12 cellular contexts compared by ENCODE assay signal in genomic region chr9:127915325-127915752, GRCh38. TPM values are rescaled to one million over a fixed set of nuclear protein-coding genes. Genes with fewer than 3 reads are reported as not detected.
A peak's percentile ranks its signal among the peaks of the same experiment; 100 is the strongest.
DNase-seq lines count a peak whose midpoint lies in the region; ATAC-seq, FAIRE-seq and TF ChIP-seq lines count a peak whose summit lies in the region.
"Had no signal": no experiment of that assay in that cellular context is flagged by ENCODE, and none has a peak within 500 bp of the region (broad histone marks: within the 10 kb centered on the region; RNA-seq: fewer than 3 reads in every experiment).

No MANE protein-coding gene starts in this region.

- intact Hi-C loops in right cardiac atrium (cut with DNase I), result loop anchor here in 1 of 4 donors (5.0 kb wide), 2 partner anchors 33 to 113 kb away; partner anchors contain the start of gene FPGS
- intact Hi-C loops in Right ventricle myocardium superior (cut with DNase I), result loop anchor here (5.0 kb wide), 1 partner anchor 113 kb away; the partner anchor contains the start of gene FPGS
- intact Hi-C loops in HepG2 (cut with micrococcal nuclease; ENCODE audit: unreplicated experiment), result loop anchor here (5.0 kb wide), 1 partner anchor 113 kb away; the partner anchor contains the start of gene FPGS
- intact Hi-C loops in upper lobe of right lung (cut with DNase I), result no loop called here

- 78% methylated on average over 5 of the region's 5 CpGs for WGBS in right cardiac atrium
- 60% methylated on average over 1 of the region's 5 CpGs for WGBS in HepG2 (ENCODE audit: low lambda C conversion rate)

- CTCF ChIA-PET in activated CD8-positive, alpha-beta T cell treated with anti-CD3 and anti-CD28 coated beads, Interleukin-2, amount 10 ng/mL, durations not matched to agents 7 days and 5 days (lab: Charles Lee), result interaction anchor here (1.0 to 5.2 kb wide), 13 partner anchors 10 to 390 kb away, joined by 3 to 34 read pairs (median 4); partner anchors contain the start of genes ST6GALNAC6 and TOR2A
- CTCF ChIA-PET in HepG2 (lab: Yijun Ruan, JAX; ENCODE audit: low intra/inter-chr PET ratio, low total read pairs), result no interaction called here

- H3K4me1 Mint-ChIP-seq in activated CD8-positive, alpha-beta T cell treated with anti-CD3 and anti-CD28 coated beads, Interleukin-2, amount 10 ng/mL, durations not matched to agents 7 days and 5 days (ENCODE audit: low read depth), result peaks cover 76% of the 10 kb centered on the region

- H3K9me3 Mint-ChIP-seq in activated CD8-positive, alpha-beta T cell treated with anti-CD3 and anti-CD28 coated beads, Interleukin-2, amount 10 ng/mL, durations not matched to agents 7 days and 5 days (ENCODE audit: insufficient read depth), result no peaks in the 10 kb centered on the region

- H3K36me3 Mint-ChIP-seq in activated CD8-positive, alpha-beta T cell treated with anti-CD3 and anti-CD28 coated beads, Interleukin-2, amount 10 ng/mL, durations not matched to agents 7 days and 5 days (ENCODE audit: low read depth), result peaks cover 36% of the 10 kb centered on the region

- no peak overlapping the region for H2AFZ ChIP-seq in HepG2 (ENCODE audit: low read length)

- POLR2A ChIA-PET in activated CD8-positive, alpha-beta T cell treated with anti-CD3 and anti-CD28 coated beads, Interleukin-2, amount 10 ng/mL, durations not matched to agents 7 days and 5 days (lab: Charles Lee), result interaction anchor here (0.5 to 6.7 kb wide), 10 partner anchors 11 to 180 kb away, joined by 3 to 81 read pairs (median 4); partner anchors contain the start of genes CDK9, SH2D3C and TOR2A
- POLR2A ChIA-PET in HepG2 (lab: Yijun Ruan, JAX), result interaction anchor here (0.9 to 7.9 kb wide), 6 partner anchors 11 to 130 kb away, joined by 3 to 78 read pairs (median 8); partner anchors contain the start of genes CDK9 and ST6GALNAC6

- H3K4me3 Mint-ChIP-seq in activated CD8-positive, alpha-beta T cell treated with anti-CD3 and anti-CD28 coated beads, Interleukin-2, amount 10 ng/mL, durations not matched to agents 7 days and 5 days, result peak overlapping the region; percentile 89

- peak in 2 of 3 donors; percentile 44 to 51 for DNase-seq in right cardiac atrium
- DNase-seq in Right ventricle myocardium superior, result no peak
- no peak for DNase-seq in activated CD8-positive, alpha-beta T cell treated with anti-CD3 and anti-CD28 coated beads, Interleukin-2, amount 10 ng/mL, durations not matched to agents 7 days and 5 days
- DNase-seq in HepG2 (ENCODE audit: low spot score), result no peak
- no peak for DNase-seq in upper lobe of right lung
- DNase-seq in EL, result no peak
- no peak for DNase-seq in stimulated activated CD4-positive, alpha-beta T cell treated with anti-CD3 and anti-CD28 coated beads, Interleukin-4, amount 100 ng/mL, for 24 hours
- DNase-seq: foreskin melanocyte, NCI-H1417 treated with DMSO at 0.1 percent for 48 hours had no signal

- ATAC-seq in right cardiac atrium (no peak), Right ventricle myocardium superior (ENCODE audit: poor library complexity) (no peak), HepG2 (no peak), upper lobe of right lung (no peak), GM18502 (IDR thresholded peaks at IDR 0.05; ENCODE audit: poor library complexity, unreplicated experiment) (no peak)
- peak; percentile 0 for ATAC-seq in activated CD8-positive, alpha-beta T cell treated with anti-CD3 and anti-CD28 coated beads, Interleukin-2, amount 10 ng/mL, durations not matched to agents 7 days and 5 days

- H3K27me3 Mint-ChIP-seq in activated CD8-positive, alpha-beta T cell treated with anti-CD3 and anti-CD28 coated beads, Interleukin-2, amount 10 ng/mL, durations not matched to agents 7 days and 5 days (ENCODE audit: low read depth), result no peaks in the 10 kb centered on the region

- H3K27ac ChIP-seq in right cardiac atrium (ENCODE audit: low read length), result no peak overlapping the region
- H3K27ac ChIP-seq in HepG2 (ENCODE audit: extremely low read length, insufficient read depth, low read length), result no peak overlapping the region
- no peak overlapping the region for H3K27ac ChIP-seq in upper lobe of right lung
- H3K27ac ChIP-seq: SK-N-MC had no signal

- H3K9me3 ChIP-seq in right cardiac atrium (ENCODE audit: control insufficient read depth, low read length), result no peaks in the 10 kb centered on the region
- H3K9me3 ChIP-seq in HepG2 (ENCODE audit: low read length), result no peaks in the 10 kb centered on the region
- H3K9me3 ChIP-seq in upper lobe of right lung, result no peaks in the 10 kb centered on the region
- H3K9me3 ChIP-seq: adrenal gland had no signal

- no TSS peak for BruUV-seq in HepG2 (replicated peaks; lab: Mats Ljungman, UMichigan)

- no peak for TF ChIP-seq EP300 in HepG2 (IDR thresholded peaks at IDR 0.05; ENCODE audit: low read depth in 2 of 2, low read length in 2 of 2)
- TF ChIP-seq EP300 in HepG2 (CRISPR knock-in tag; IDR thresholded peaks at IDR 0.05; ENCODE audit: borderline replicate concordance), result no peak

- H3K4me1 ChIP-seq in right cardiac atrium (ENCODE audit: control insufficient read depth, insufficient read depth, low read length) (peaks cover 15% of the 10 kb centered on the region), HepG2 (ENCODE audit: insufficient read depth, low read length) (peaks cover 72% of the 10 kb centered on the region), upper lobe of right lung (peaks cover 54% of the 10 kb centered on the region)

- in situ Hi-C loops in HepG2 (cut with HindIII; ENCODE audit: extremely low pct_ligation_motif_present, low pct_unique_long_range_greater_than_20kb), result loop anchor here (5.0 kb wide), 1 partner anchor 43 kb away; no protein-coding TSS in a partner anchor

- H3K4me3 ChIP-seq in right cardiac atrium (ENCODE audit: low read length) (no peak overlapping the region), HepG2 (replicated peaks in 1 of 3; ENCODE audit: insufficient read depth in 1 of 3, low read depth in 2 of 3, low read length in 3 of 3) (no peak overlapping the region; a peak in 1 of 6 replicates), upper lobe of right lung (peak overlapping the region; percentile 77)
- H3K4me3 ChIP-seq: SK-N-MC had no signal

- peak overlapping the region; percentile 98; the same call in 1 of the 2 replicates for H3K4me2 ChIP-seq in HepG2 (ENCODE audit: low read depth, low read length)

- H3K27ac Mint-ChIP-seq in activated CD8-positive, alpha-beta T cell treated with anti-CD3 and anti-CD28 coated beads, Interleukin-2, amount 10 ng/mL, durations not matched to agents 7 days and 5 days, result peak overlapping the region; percentile 95

- TF ChIP-seq POLR2A in HepG2 (IDR thresholded peaks at IDR 0.05; ENCODE audit: insufficient read depth in 1 of 2, low read depth in 2 of 2, low read length in 2 of 2), result no peak

- TF ChIP-seq CTCF in HepG2 (CRISPR knock-in tag; IDR thresholded peaks at IDR 0.05), result no peak
- TF ChIP-seq CTCF in upper lobe of right lung (IDR thresholded peaks at IDR 0.05), result no peak

- H3K36me3 ChIP-seq in HepG2 (replicated peaks in 1 of 2; ENCODE audit: control insufficient read depth in 1 of 2, insufficient read depth in 2 of 2, low read length in 2 of 2) (peaks cover 5 to 11% of the 10 kb centered on the region in 2 experiments; a peak in 4 of 5 replicates), upper lobe of right lung (peaks cover 27% of the 10 kb centered on the region)

- H3K27me3 ChIP-seq in right cardiac atrium (ENCODE audit: control insufficient read depth, insufficient read depth) (no peaks in the 10 kb centered on the region), HepG2 (ENCODE audit: control insufficient read depth in 1 of 2, insufficient read depth in 2 of 2, low read length in 2 of 2) (no peaks in the 10 kb centered on the region), upper lobe of right lung (no peaks in the 10 kb centered on the region)
- H3K27me3 ChIP-seq: adrenal gland had no signal

- no peaks in the 10 kb centered on the region for H4K20me1 ChIP-seq in HepG2 (ENCODE audit: insufficient read depth, low read length)

- H3K79me2 ChIP-seq in HepG2 (ENCODE audit: insufficient read depth, low read length), result peaks cover 2% of the 10 kb centered on the region

- no peak for FAIRE-seq in HepG2 (lab: Jason Lieb, UNC)

- no peak overlapping the region for H3K9ac ChIP-seq in HepG2 (ENCODE audit: insufficient read depth, low read depth, low read length)

- TF ChIP-seq RAD21 in HepG2 (CRISPR knock-in tag; IDR thresholded peaks at IDR 0.05), result no peak

RNA-seq across cellular contexts. Expression of gene ST6GALNAC4, which starts 1.5 kb away (rescaled TPM):
- 10 to 100 TPM; 26.3 to 36.7 (median 32.3) TPM for total RNA-seq in right cardiac atrium
- 24.3 TPM for polyA plus RNA-seq in right cardiac atrium
- total RNA-seq in Right ventricle myocardium superior, result 18.1 TPM
- 10 to 100 TPM; 37.0 to 39.7 TPM for total RNA-seq in activated CD8-positive, alpha-beta T cell treated with anti-CD3 and anti-CD28 coated beads, Interleukin-2, amount 10 ng/mL, durations not matched to agents 7 days and 5 days
- 14.8 and 18.8 TPM in 2 replicates for total RNA-seq in HepG2 (2016; rRNA removed; fragmentation: Illumina TruSeq; extraction: Trizol)
- total RNA-seq in HepG2 (2016; cell fraction: cytosol; rRNA removed; fragmentation: Illumina TruSeq; extraction: Trizol; ENCODE audit: low read depth), result 35.6 and 43.0 TPM in 2 replicates
- 13.0 and 19.7 TPM in 2 replicates for total RNA-seq in HepG2 (2016; cell fraction: insoluble cytoplasmic fraction; rRNA removed; fragmentation: Illumina TruSeq; extraction: Trizol)
- total RNA-seq in HepG2 (2016; cell fraction: membrane; rRNA removed; fragmentation: Illumina TruSeq; extraction: Trizol), result 47.7 and 65.6 TPM in 2 replicates
- 12.8 and 17.5 TPM in 2 replicates for total RNA-seq in HepG2 (2016; cell fraction: nucleus; rRNA removed; fragmentation: Illumina TruSeq; extraction: Trizol)
- polyA plus RNA-seq in HepG2 (2011; rRNA removed), result 27.7 and 36.4 TPM in 2 replicates
- 26.2 and 47.9 TPM in 2 replicates for polyA plus RNA-seq in HepG2 (2011; cell fraction: cytosol; rRNA removed)
- 41.2 and 43.3 TPM in 2 replicates for polyA plus RNA-seq in HepG2 (2011; cell fraction: nucleus; rRNA removed)
- 14.8 and 21.6 TPM in 2 replicates for polyA plus RNA-seq in HepG2 (2012)
- 55.5 and 75.3 TPM in 2 replicates for polyA plus RNA-seq in HepG2 (2016; cell fraction: cytosol; fragmentation: Illumina TruSeq; extraction: Trizol; ENCODE audit: low read depth)
- polyA plus RNA-seq in HepG2 (2016; cell fraction: insoluble cytoplasmic fraction; fragmentation: Illumina TruSeq; extraction: Trizol; ENCODE audit: low read depth), result 20.6 and 23.9 TPM in 2 replicates
- 69.4 and 78.8 TPM in 2 replicates for polyA plus RNA-seq in HepG2 (2016; cell fraction: membrane; fragmentation: Illumina TruSeq; extraction: Trizol; ENCODE audit: low read depth)
- polyA plus RNA-seq in HepG2 (2016; cell fraction: nucleus; fragmentation: Illumina TruSeq; extraction: Trizol; ENCODE audit: insufficient read depth, low read depth), result 25.2 and 32.3 TPM in 2 replicates
- 74.4 and 118 TPM in 2 replicates for polyA minus RNA-seq in HepG2 (2011; rRNA and poly(A)+ RNA removed; ENCODE audit: low replicate concordance)
- 40.0 and 42.1 TPM in 2 replicates for polyA minus RNA-seq in HepG2 (2011; cell fraction: cytosol; rRNA and poly(A)+ RNA removed)
- polyA minus RNA-seq in HepG2 (2011; cell fraction: nucleus; rRNA and poly(A)+ RNA removed), result 15.6 and 17.8 TPM in 2 replicates
- 58.8 TPM for total RNA-seq in upper lobe of right lung

RNA-seq across cellular contexts. Expression of gene PIP5KL1, which starts 15.2 kb away (rescaled TPM):
- total RNA-seq in right cardiac atrium (1 to 10 TPM in 1 of 4 donors, under 1 TPM in 1, not detected in 2; 0.29 to 1.3 TPM), Right ventricle myocardium superior (0.48 TPM), HepG2 (2016; rRNA removed; fragmentation: Illumina TruSeq; extraction: Trizol) (0.20 TPM in 1 of 2 replicates, not detected in the other), upper lobe of right lung (3.5 TPM)
- polyA plus RNA-seq in right cardiac atrium (0.29 TPM), HepG2 (2011; rRNA removed) (0.44 and 0.49 TPM in 2 replicates)
- 1 to 10 TPM; 2.6 to 2.7 TPM for total RNA-seq in activated CD8-positive, alpha-beta T cell treated with anti-CD3 and anti-CD28 coated beads, Interleukin-2, amount 10 ng/mL, durations not matched to agents 7 days and 5 days
- 0.51 TPM in 1 of 2 replicates, not detected in the other for total RNA-seq in HepG2 (2016; cell fraction: cytosol; rRNA removed; fragmentation: Illumina TruSeq; extraction: Trizol; ENCODE audit: low read depth)
- 0.15 TPM in 1 of 2 replicates, not detected in the other for total RNA-seq in HepG2 (2016; cell fraction: insoluble cytoplasmic fraction; rRNA removed; fragmentation: Illumina TruSeq; extraction: Trizol)
- total RNA-seq in HepG2 (2016; cell fraction: membrane; rRNA removed; fragmentation: Illumina TruSeq; extraction: Trizol), result not detected in 2 replicates
- 0.56 TPM in 1 of 2 replicates, not detected in the other for total RNA-seq in HepG2 (2016; cell fraction: nucleus; rRNA removed; fragmentation: Illumina TruSeq; extraction: Trizol)
- polyA plus RNA-seq in HepG2 (2011; cell fraction: cytosol; rRNA removed), result 0.17 and 0.32 TPM in 2 replicates
- polyA plus RNA-seq in HepG2 (2011; cell fraction: nucleus; rRNA removed), result 5.3 and 9.9 TPM in 2 replicates
- polyA plus RNA-seq in HepG2 (2012), result 0.32 and 0.67 TPM in 2 replicates
- polyA plus RNA-seq in HepG2 (2016; cell fraction: cytosol; fragmentation: Illumina TruSeq; extraction: Trizol; ENCODE audit: low read depth), result 0.24 TPM in 1 of 2 replicates, not detected in the other
- not detected in 2 replicates for polyA plus RNA-seq in HepG2 (2016; cell fraction: insoluble cytoplasmic fraction; fragmentation: Illumina TruSeq; extraction: Trizol; ENCODE audit: low read depth)
- polyA plus RNA-seq in HepG2 (2016; cell fraction: membrane; fragmentation: Illumina TruSeq; extraction: Trizol; ENCODE audit: low read depth), result not detected in 2 replicates
- polyA plus RNA-seq in HepG2 (2016; cell fraction: nucleus; fragmentation: Illumina TruSeq; extraction: Trizol; ENCODE audit: insufficient read depth, low read depth), result 1.1 TPM in 1 of 2 replicates, not detected in the other
- 0.72 and 1.4 TPM in 2 replicates for polyA minus RNA-seq in HepG2 (2011; rRNA and poly(A)+ RNA removed; ENCODE audit: low replicate concordance)
- polyA minus RNA-seq in HepG2 (2011; cell fraction: cytosol; rRNA and poly(A)+ RNA removed), result 0.88 TPM in 1 of 2 replicates, not detected in the other
- 1.3 and 2.2 TPM in 2 replicates for polyA minus RNA-seq in HepG2 (2011; cell fraction: nucleus; rRNA and poly(A)+ RNA removed)

RNA-seq across cellular contexts. Expression of gene ST6GALNAC6, which starts 15.9 kb away (rescaled TPM):
- 10 to 100 TPM; 60.1 to 73.7 (median 65.2) TPM for total RNA-seq in right cardiac atrium
- polyA plus RNA-seq in right cardiac atrium, result 55.9 TPM
- total RNA-seq in Right ventricle myocardium superior, result 38.2 TPM
- 10 to 100 TPM; 68.6 to 77.6 TPM for total RNA-seq in activated CD8-positive, alpha-beta T cell treated with anti-CD3 and anti-CD28 coated beads, Interleukin-2, amount 10 ng/mL, durations not matched to agents 7 days and 5 days
- total RNA-seq in HepG2 (2016; rRNA removed; fragmentation: Illumina TruSeq; extraction: Trizol), result 16.7 and 18.5 TPM in 2 replicates
- total RNA-seq in HepG2 (2016; cell fraction: cytosol; rRNA removed; fragmentation: Illumina TruSeq; extraction: Trizol; ENCODE audit: low read depth), result 13.5 and 13.9 TPM in 2 replicates
- total RNA-seq in HepG2 (2016; cell fraction: insoluble cytoplasmic fraction; rRNA removed; fragmentation: Illumina TruSeq; extraction: Trizol), result 11.7 and 18.2 TPM in 2 replicates
- total RNA-seq in HepG2 (2016; cell fraction: membrane; rRNA removed; fragmentation: Illumina TruSeq; extraction: Trizol), result 42.0 and 46.1 TPM in 2 replicates
- total RNA-seq in HepG2 (2016; cell fraction: nucleus; rRNA removed; fragmentation: Illumina TruSeq; extraction: Trizol), result 13.4 and 15.1 TPM in 2 replicates
- polyA plus RNA-seq in HepG2 (2011; rRNA removed), result 65.4 and 103 TPM in 2 replicates
- 63.0 and 69.3 TPM in 2 replicates for polyA plus RNA-seq in HepG2 (2011; cell fraction: cytosol; rRNA removed)
- 134 and 138 TPM in 2 replicates for polyA plus RNA-seq in HepG2 (2011; cell fraction: nucleus; rRNA removed)
- 36.1 and 53.0 TPM in 2 replicates for polyA plus RNA-seq in HepG2 (2012)
- 33.4 and 37.1 TPM in 2 replicates for polyA plus RNA-seq in HepG2 (2016; cell fraction: cytosol; fragmentation: Illumina TruSeq; extraction: Trizol; ENCODE audit: low read depth)
- polyA plus RNA-seq in HepG2 (2016; cell fraction: insoluble cytoplasmic fraction; fragmentation: Illumina TruSeq; extraction: Trizol; ENCODE audit: low read depth), result 18.0 and 19.3 TPM in 2 replicates
- 54.8 and 59.0 TPM in 2 replicates for polyA plus RNA-seq in HepG2 (2016; cell fraction: membrane; fragmentation: Illumina TruSeq; extraction: Trizol; ENCODE audit: low read depth)
- polyA plus RNA-seq in HepG2 (2016; cell fraction: nucleus; fragmentation: Illumina TruSeq; extraction: Trizol; ENCODE audit: insufficient read depth, low read depth), result 32.9 and 35.5 TPM in 2 replicates
- 41.6 and 91.9 TPM in 2 replicates for polyA minus RNA-seq in HepG2 (2011; rRNA and poly(A)+ RNA removed; ENCODE audit: low replicate concordance)
- polyA minus RNA-seq in HepG2 (2011; cell fraction: cytosol; rRNA and poly(A)+ RNA removed), result 15.4 and 21.1 TPM in 2 replicates
- 22.4 and 22.6 TPM in 2 replicates for polyA minus RNA-seq in HepG2 (2011; cell fraction: nucleus; rRNA and poly(A)+ RNA removed)
- 94.7 TPM for total RNA-seq in upper lobe of right lung

RNA-seq across cellular contexts. Expression of gene DPM2, which starts 22.3 kb away (rescaled TPM):
- total RNA-seq in right cardiac atrium (10 to 100 TPM; 13.6 to 20.0 (median 16.0) TPM), Right ventricle myocardium superior (9.9 TPM), HepG2 (2016; rRNA removed; fragmentation: Illumina TruSeq; extraction: Trizol) (17.5 and 24.8 TPM in 2 replicates), upper lobe of right lung (37.1 TPM)
- polyA plus RNA-seq in right cardiac atrium (16.4 TPM), HepG2 (2011; rRNA removed) (35.3 and 38.6 TPM in 2 replicates)
- 10 to 100 TPM; 47.9 to 53.8 TPM for total RNA-seq in activated CD8-positive, alpha-beta T cell treated with anti-CD3 and anti-CD28 coated beads, Interleukin-2, amount 10 ng/mL, durations not matched to agents 7 days and 5 days
- 20.0 and 27.3 TPM in 2 replicates for total RNA-seq in HepG2 (2016; cell fraction: cytosol; rRNA removed; fragmentation: Illumina TruSeq; extraction: Trizol; ENCODE audit: low read depth)
- total RNA-seq in HepG2 (2016; cell fraction: insoluble cytoplasmic fraction; rRNA removed; fragmentation: Illumina TruSeq; extraction: Trizol), result 14.9 and 23.0 TPM in 2 replicates
- total RNA-seq in HepG2 (2016; cell fraction: membrane; rRNA removed; fragmentation: Illumina TruSeq; extraction: Trizol), result 31.4 and 35.9 TPM in 2 replicates
- 18.6 and 22.0 TPM in 2 replicates for total RNA-seq in HepG2 (2016; cell fraction: nucleus; rRNA removed; fragmentation: Illumina TruSeq; extraction: Trizol)
- 30.5 and 35.2 TPM in 2 replicates for polyA plus RNA-seq in HepG2 (2011; cell fraction: cytosol; rRNA removed)
- polyA plus RNA-seq in HepG2 (2011; cell fraction: nucleus; rRNA removed), result 36.6 and 37.4 TPM in 2 replicates
- 21.4 and 25.3 TPM in 2 replicates for polyA plus RNA-seq in HepG2 (2012)
- polyA plus RNA-seq in HepG2 (2016; cell fraction: cytosol; fragmentation: Illumina TruSeq; extraction: Trizol; ENCODE audit: low read depth), result 32.5 and 40.9 TPM in 2 replicates
- polyA plus RNA-seq in HepG2 (2016; cell fraction: insoluble cytoplasmic fraction; fragmentation: Illumina TruSeq; extraction: Trizol; ENCODE audit: low read depth), result 30.7 and 34.8 TPM in 2 replicates
- 49.8 and 53.8 TPM in 2 replicates for polyA plus RNA-seq in HepG2 (2016; cell fraction: membrane; fragmentation: Illumina TruSeq; extraction: Trizol; ENCODE audit: low read depth)
- polyA plus RNA-seq in HepG2 (2016; cell fraction: nucleus; fragmentation: Illumina TruSeq; extraction: Trizol; ENCODE audit: insufficient read depth, low read depth), result 49.9 and 52.5 TPM in 2 replicates
- 68.5 and 193 TPM in 2 replicates for polyA minus RNA-seq in HepG2 (2011; rRNA and poly(A)+ RNA removed; ENCODE audit: low replicate concordance)
- 12.9 and 15.4 TPM in 2 replicates for polyA minus RNA-seq in HepG2 (2011; cell fraction: cytosol; rRNA and poly(A)+ RNA removed)
- 34.8 and 35.4 TPM in 2 replicates for polyA minus RNA-seq in HepG2 (2011; cell fraction: nucleus; rRNA and poly(A)+ RNA removed)

RNA-seq across cellular contexts. Expression of gene AK1, which starts 37.9 kb away (rescaled TPM):
- total RNA-seq in right cardiac atrium (100 to 1,000 TPM; 630 to 722 (median 659) TPM), Right ventricle myocardium superior (932 TPM), HepG2 (2016; rRNA removed; fragmentation: Illumina TruSeq; extraction: Trizol) (25.7 and 32.8 TPM in 2 replicates), upper lobe of right lung (158 TPM)
- polyA plus RNA-seq in right cardiac atrium (811 TPM), HepG2 (2011; rRNA removed) (19.1 and 28.5 TPM in 2 replicates)
- total RNA-seq in activated CD8-positive, alpha-beta T cell treated with anti-CD3 and anti-CD28 coated beads, Interleukin-2, amount 10 ng/mL, durations not matched to agents 7 days and 5 days, result 10 to 100 TPM; 22.4 to 30.4 TPM
- 12.5 and 17.4 TPM in 2 replicates for total RNA-seq in HepG2 (2016; cell fraction: cytosol; rRNA removed; fragmentation: Illumina TruSeq; extraction: Trizol; ENCODE audit: low read depth)
- 27.8 and 33.7 TPM in 2 replicates for total RNA-seq in HepG2 (2016; cell fraction: insoluble cytoplasmic fraction; rRNA removed; fragmentation: Illumina TruSeq; extraction: Trizol)
- 18.2 and 19.8 TPM in 2 replicates for total RNA-seq in HepG2 (2016; cell fraction: membrane; rRNA removed; fragmentation: Illumina TruSeq; extraction: Trizol)
- 13.7 and 15.3 TPM in 2 replicates for total RNA-seq in HepG2 (2016; cell fraction: nucleus; rRNA removed; fragmentation: Illumina TruSeq; extraction: Trizol)
- 29.9 and 38.0 TPM in 2 replicates for polyA plus RNA-seq in HepG2 (2011; cell fraction: cytosol; rRNA removed)
- 34.1 and 55.6 TPM in 2 replicates for polyA plus RNA-seq in HepG2 (2011; cell fraction: nucleus; rRNA removed)
- polyA plus RNA-seq in HepG2 (2012), result 17.5 and 23.3 TPM in 2 replicates
- 28.9 and 48.9 TPM in 2 replicates for polyA plus RNA-seq in HepG2 (2016; cell fraction: cytosol; fragmentation: Illumina TruSeq; extraction: Trizol; ENCODE audit: low read depth)
- 44.7 and 50.7 TPM in 2 replicates for polyA plus RNA-seq in HepG2 (2016; cell fraction: insoluble cytoplasmic fraction; fragmentation: Illumina TruSeq; extraction: Trizol; ENCODE audit: low read depth)
- 31.6 and 41.6 TPM in 2 replicates for polyA plus RNA-seq in HepG2 (2016; cell fraction: membrane; fragmentation: Illumina TruSeq; extraction: Trizol; ENCODE audit: low read depth)
- 39.2 and 40.7 TPM in 2 replicates for polyA plus RNA-seq in HepG2 (2016; cell fraction: nucleus; fragmentation: Illumina TruSeq; extraction: Trizol; ENCODE audit: insufficient read depth, low read depth)
- polyA minus RNA-seq in HepG2 (2011; rRNA and poly(A)+ RNA removed; ENCODE audit: low replicate concordance), result 3.6 and 45.8 TPM in 2 replicates
- polyA minus RNA-seq in HepG2 (2011; cell fraction: cytosol; rRNA and poly(A)+ RNA removed), result 3.8 and 5.4 TPM in 2 replicates
- polyA minus RNA-seq in HepG2 (2011; cell fraction: nucleus; rRNA and poly(A)+ RNA removed), result 1.7 and 4.1 TPM in 2 replicates

Comparison
In these comparisons a context has a peak if more than half of its experiments do, and no peak if none do; other contexts are left out.
1. DNase-seq: peak in right cardiac atrium (2 of 3); none in Right ventricle myocardium superior (single experiment), activated CD8-positive, alpha-beta T cell treated with anti-CD3 and anti-CD28 coated beads, Interleukin-2, amount 10 ng/mL, durations not matched to agents 7 days and 5 days (single experiment), HepG2 (single experiment), upper lobe of right lung (single experiment), EL (single experiment) and stimulated activated CD4-positive, alpha-beta T cell treated with anti-CD3 and anti-CD28 coated beads, Interleukin-4, amount 100 ng/mL, for 24 hours (single experiment).